ENCODE assay signal across 8 cellular contexts in the genomic region with DNA sequence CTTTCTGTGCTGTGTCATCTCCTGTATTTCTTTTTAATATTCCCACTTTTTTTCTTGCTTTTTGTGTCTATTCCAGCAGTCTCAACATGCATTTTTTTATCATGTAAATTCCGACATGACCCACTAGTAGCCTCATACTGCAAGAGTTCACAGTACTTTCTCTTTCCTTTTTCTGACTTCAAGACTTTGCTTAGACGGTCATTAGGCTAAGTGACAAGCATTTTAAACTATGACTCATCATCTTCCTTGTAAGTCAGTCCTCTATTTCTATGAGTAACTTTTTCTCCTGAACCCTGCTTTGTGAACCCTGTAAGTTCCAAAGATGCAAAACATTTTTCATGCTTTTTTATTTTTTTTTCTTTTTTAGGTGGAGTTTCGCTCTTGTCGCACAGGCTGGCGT.
DNase-seq lines count a peak whose midpoint lies in the region; ATAC-seq, FAIRE-seq and TF ChIP-seq lines count a peak whose summit lies in the region.

No MANE protein-coding gene starts in this region.

- H3K4me3 ChIP-seq in A549: no peak overlapping the region
- no peak overlapping the region for H3K4me3 ChIP-seq in bronchial epithelial cell (ENCODE audit: low read depth, low read length)

- TF ChIP-seq EP300 in A549 (IDR thresholded peaks at IDR 0.05): no peak

- no peaks in the 10 kb centered on the region for H3K4me1 ChIP-seq in A549

- no peak overlapping the region for H3K27ac ChIP-seq in A549

- TF ChIP-seq RAD21 in A549 (conservative IDR thresholded peaks at IDR 0.05 in 1 of 2, IDR thresholded peaks at IDR 0.05 in 1 of 2): no peak

- no peaks in the 10 kb centered on the region for H3K9me3 ChIP-seq in A549

- DNase-seq in A549 (ENCODE audit: low read depth in 1 of 2, low spot score in 1 of 2) (peak in 1 of 2 experiments; percentile 10), bronchial epithelial cell (ENCODE audit: low read depth) (peak; percentile 50), NCI-H446 treated with DMSO at 0.1 percent for 48 hours (lab: John Stamatoyannopoulos, UW) (no peak), NAMALWA (ENCODE audit: low spot score) (no peak), middle frontal gyrus (ENCODE audit: extremely low spot score, low spot score) (no peak)

- 62% methylated on average over 5 of the region's 5 CpGs for WGBS in A549 (ENCODE audit: missing lambda C conversion rate)

- H3K27me3 ChIP-seq in bronchial epithelial cell (ENCODE audit: control insufficient read depth, insufficient read depth, low read length): no peaks in the 10 kb centered on the region

- TF ChIP-seq POLR2A in A549 (IDR thresholded peaks at IDR 0.05; ENCODE audit: low read length): no peak

- FAIRE-seq in A549 (lab: Jason Lieb, UNC) (no peak), bronchial epithelial cell (lab: Jason Lieb, UNC) (no peak)

- POLR2A ChIA-PET in A549 (lab: Yijun Ruan, JAX): no interaction called here

- TF ChIP-seq CTCF in A549 (IDR thresholded peaks at IDR 0.05) (no peak), bronchial epithelial cell (IDR thresholded peaks at IDR 0.05; ENCODE audit: insufficient read depth, low read length, severe bottlenecking) (no peak)

- no peaks in the 10 kb centered on the region for H3K36me3 ChIP-seq in bronchial epithelial cell (ENCODE audit: control insufficient read depth, insufficient read depth, low read length)

- H3K4me2 ChIP-seq in A549: no peak overlapping the region

- CTCF ChIA-PET in A549 (lab: Yijun Ruan, JAX): no interaction called here

- ATAC-seq in A549 (no peak), GM19351 (IDR thresholded peaks at IDR 0.05; ENCODE audit: unreplicated experiment) (peak; percentile 92), HG03354 (IDR thresholded peaks at IDR 0.05; ENCODE audit: poor library complexity, severe bottlenecking, unreplicated experiment) (peak; percentile 88), HG03342 (IDR thresholded peaks at IDR 0.05; ENCODE audit: unreplicated experiment) (no peak)

TF ChIP-seq in A549, 52 proteins besides CTCF, POLR2A, EP300 and RAD21:
- TF ChIP-seq CHD4 (IDR thresholded peaks at IDR 0.05; ENCODE audit: borderline replicate concordance) (no peak), FOSL2 (IDR thresholded peaks at IDR 0.05) (no peak), FOSL2 (CRISPR knock-in tag; IDR thresholded peaks at IDR 0.05) (peak; percentile 72), RARB (CRISPR knock-in tag; IDR thresholded peaks at IDR 0.05) (no peak)

Comparison
In these comparisons a context has a peak if more than half of its experiments do, and no peak if none do; other contexts are left out.
1. ATAC-seq: peak in GM19351 (single experiment) and HG03354 (single experiment); none in A549 (0 of 2) and HG03342 (single experiment).